In the genomic region with DNA sequence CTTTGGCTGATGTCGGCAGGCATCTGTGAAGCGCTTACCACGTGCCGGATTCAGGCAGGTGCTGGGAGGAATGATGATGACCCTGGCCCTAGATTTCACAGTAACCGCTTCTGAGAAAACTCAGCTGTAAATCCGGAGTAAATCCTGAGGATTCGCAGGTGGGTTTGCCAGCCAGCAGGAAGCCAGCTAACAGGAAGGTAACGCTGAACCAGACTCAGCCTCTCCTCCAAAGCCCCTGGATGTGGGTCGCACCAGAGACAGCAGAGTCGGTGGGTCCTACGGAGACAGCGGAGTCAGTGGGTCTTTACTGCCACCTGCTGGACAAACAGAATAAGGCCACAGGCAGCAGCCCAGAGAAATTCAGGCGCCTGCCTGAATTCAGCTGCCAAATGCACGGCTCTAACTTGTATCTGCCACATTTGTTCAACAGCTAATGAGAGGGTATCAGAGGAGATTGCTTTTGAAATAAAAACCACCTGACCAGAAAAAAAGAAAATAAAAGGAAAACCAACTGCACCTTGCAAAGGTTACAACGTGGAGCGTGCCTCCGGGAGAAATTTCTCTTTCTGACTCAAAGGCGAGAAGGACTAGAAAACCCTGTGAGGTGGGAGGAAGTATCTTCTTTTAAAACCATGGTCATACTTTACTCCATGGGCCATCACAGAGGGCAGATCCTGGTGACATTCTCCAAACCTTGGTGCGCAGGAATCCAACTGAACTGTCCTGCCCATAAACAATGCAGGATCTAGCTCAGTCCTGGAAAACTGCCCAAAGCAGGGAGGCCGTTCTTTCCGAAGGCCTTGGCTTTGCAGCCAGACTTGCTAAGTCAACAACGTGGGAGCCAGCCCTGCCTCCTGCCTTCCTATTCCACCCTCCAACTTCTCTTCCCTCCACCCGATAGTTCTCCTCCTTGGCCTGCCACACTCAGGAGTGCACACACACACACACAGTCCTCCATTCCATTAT, we compare ENCODE assay signal across 1 cellular context.
TF ChIP-seq lines count a peak whose summit lies in the region.

No MANE protein-coding gene starts in this region.

TF ChIP-seq in endothelial cell of umbilical vein, 7 proteins besides CTCF, POLR2A, EP300 and RAD21:
- no peak for TF ChIP-seq JUN (IDR thresholded peaks at IDR 0.05; ENCODE audit: borderline replicate concordance, insufficient read depth, insufficient read length, low read depth)
- TF ChIP-seq EZH2 (IDR thresholded peaks at IDR 0.05; ENCODE audit: borderline replicate concordance, low read depth, low read length, severe bottlenecking): no peak
- TF ChIP-seq MYC (IDR thresholded peaks at IDR 0.05; ENCODE audit: low read depth, low read length): no peak
- TF ChIP-seq GATA2 (IDR thresholded peaks at IDR 0.05; ENCODE audit: insufficient read depth, insufficient read length, low read depth, low read length): no peak
